In genomic region chr7:75667938-75668337, GRCh38 we compare ENCODE assay signal across 22 cellular contexts.
"Had no signal": no experiment of that assay in that cellular context is flagged by ENCODE, and none has a peak within 500 bp of the region (broad histone marks: within the 10 kb centered on the region; RNA-seq: fewer than 3 reads in every experiment).

No MANE protein-coding gene starts in this region.

- H3K36me3 ChIP-seq: esophagus squamous epithelium, spleen, upper lobe of left lung had no signal

- H3K4me3 ChIP-seq: coronary artery, esophagus squamous epithelium, heart right ventricle, lung, spleen, testis, upper lobe of left lung had no signal

- H3K4me1 ChIP-seq: testis had no signal

- FAIRE-seq: bronchial epithelial cell had no signal

- H3K27me3 ChIP-seq: esophagus squamous epithelium, heart right ventricle, spleen, testis, upper lobe of left lung had no signal

- H3K9me3 ChIP-seq: esophagus squamous epithelium, heart right ventricle, spleen, testis, upper lobe of left lung had no signal

- DNase-seq: activated B cell treated with CpG ODN at 0.5 μM for 24 hours; activated CD4-positive, alpha-beta T cell treated with anti-CD3 and anti-CD28 coated beads for 4 hours; activated CD4-positive, alpha-beta T cell treated with anti-CD3 and anti-CD28 coated beads, Interleukin-2, amount 50 U/mL, for 48 hours; activated CD8-positive, alpha-beta memory T cell treated with anti-CD3 and anti-CD28 coated beads, Interleukin-2, amount 50 U/mL, for 48 hours; activated naive CD4-positive, alpha-beta T cell treated with anti-CD3 and anti-CD28 coated beads for 36 hours; activated naive CD8-positive, alpha-beta T cell treated with anti-CD3 and anti-CD28 coated beads, Interleukin-2, amount 10 ng/mL, durations not matched to agents 7 days and 5 days; activated T-cell treated with anti-CD3 and anti-CD28 coated beads, Interleukin-2, amount 50 U/mL, for 48 hours; amniotic stem cell; endodermal cell; esophagus squamous epithelium; heart right ventricle; islet precursor cell; natural killer cell; stimulated activated CD4-positive, alpha-beta T cell treated with anti-CD3 and anti-CD28 coated beads, Interleukin-4, amount 100 ng/mL, for 1 hour; stimulated activated naive CD4-positive, alpha-beta T cell; T-helper 17 cell; testis; upper lobe of left lung had no signal

- H3K27ac ChIP-seq: coronary artery, esophagus squamous epithelium, heart right ventricle, spleen, testis, upper lobe of left lung had no signal
